ENCODE assay signal across 1 cellular context in the genomic region with DNA sequence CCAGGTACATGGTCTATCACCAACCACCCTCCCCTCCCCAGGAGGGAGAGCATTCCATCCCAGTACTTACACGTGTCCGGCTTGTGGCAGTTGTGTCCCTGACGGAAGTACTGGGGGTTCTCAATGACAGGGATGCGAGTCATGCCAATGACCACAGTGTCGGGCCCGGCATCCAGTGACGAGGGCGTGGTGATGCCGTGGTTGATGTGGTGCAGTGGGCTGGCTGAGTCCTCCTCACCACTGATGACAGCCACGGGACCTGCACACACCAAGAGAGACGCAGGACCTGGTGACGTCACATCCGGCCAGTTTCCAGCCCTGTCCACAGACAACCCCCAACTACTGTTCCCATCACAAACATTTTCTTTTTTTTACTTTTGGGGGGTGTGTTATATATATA.
TF ChIP-seq lines count a peak whose summit lies in the region.

No MANE protein-coding gene starts in this region.

TF ChIP-seq in H1, 55 proteins besides CTCF, POLR2A, EP300 and RAD21 (continued from another document):
- TF ChIP-seq KDM1A (IDR thresholded peaks at IDR 0.05; ENCODE audit: borderline replicate concordance, low read length) (no peak), YY1 (IDR thresholded peaks at IDR 0.05; ENCODE audit: low read depth, low read length) (no peak), GABPA (IDR thresholded peaks at IDR 0.05; ENCODE audit: borderline replicate concordance, insufficient read depth, low read length) (no peak), BACH1 (IDR thresholded peaks at IDR 0.05; ENCODE audit: low read length) (no peak), RBBP5 (IDR thresholded peaks at IDR 0.05; ENCODE audit: borderline replicate concordance, low read depth, low read length) (no peak), JUND (IDR thresholded peaks at IDR 0.05; ENCODE audit: low read length) (no peak), SIX5 (IDR thresholded peaks at IDR 0.05; ENCODE audit: low read depth, low read length) (no peak), EGR1 (IDR thresholded peaks at IDR 0.05; ENCODE audit: borderline replicate concordance, low read depth, low read length) (no peak)
